28 cellular contexts compared by ENCODE assay signal in the genomic region with DNA sequence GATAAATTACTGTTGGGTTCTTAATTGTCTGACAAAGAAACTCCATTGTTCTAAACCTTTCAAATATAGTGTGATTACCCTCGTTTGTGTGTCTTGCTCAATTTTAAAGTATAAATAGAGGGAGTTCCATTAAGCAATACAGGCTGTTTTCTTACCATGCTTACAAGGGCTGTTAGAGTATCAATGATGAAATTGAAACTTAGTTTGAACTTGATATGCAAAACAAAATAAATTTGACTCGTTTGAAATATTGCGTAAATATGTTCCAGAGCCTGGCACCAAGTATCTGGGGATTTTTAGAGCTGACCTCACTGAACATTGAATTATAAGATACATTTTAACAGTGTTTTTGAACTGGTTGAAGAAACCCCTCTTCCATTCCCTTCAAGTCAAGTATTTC. TPM values are rescaled to one million over a fixed set of nuclear protein-coding genes. Genes with fewer than 3 reads are reported as not detected.
DNase-seq lines count a peak whose midpoint lies in the region; ATAC-seq, FAIRE-seq and TF ChIP-seq lines count a peak whose summit lies in the region.
"Had no signal": no experiment of that assay in that cellular context is flagged by ENCODE, and none has a peak within 500 bp of the region (broad histone marks: within the 10 kb centered on the region; RNA-seq: fewer than 3 reads in every experiment).

No MANE protein-coding gene starts in this region.

- H3K79me2 ChIP-seq in keratinocyte (ENCODE audit: control insufficient read depth, insufficient read depth, low read length) = peaks cover 97% of the 10 kb centered on the region

- H3K4me3 ChIP-seq in cardiac fibroblast (replicated peaks in 1 of 2; ENCODE audit: low read depth in 2 of 2, low read length in 2 of 2) = no peak overlapping the region
- H3K4me3 ChIP-seq in keratinocyte (ENCODE audit: control insufficient read depth in 2 of 3, extremely low read depth in 1 of 3, insufficient read depth in 2 of 3, low read depth in 1 of 3, low read length in 3 of 3) = no peak overlapping the region
- no peak overlapping the region for H3K4me3 ChIP-seq in subcutaneous abdominal adipose tissue (ENCODE audit: low read depth in 1 of 5, low read length in 5 of 5)
- H3K4me3 ChIP-seq: neural progenitor cell had no signal

- no peak overlapping the region for H3K4me2 ChIP-seq in keratinocyte (ENCODE audit: control insufficient read depth, extremely low read depth, insufficient read depth, low read depth, low read length)
- H3K4me2 ChIP-seq: neural progenitor cell had no signal

- H3K36me3 Mint-ChIP-seq in activated T-cell treated with anti-CD3 and anti-CD28 coated beads, Interleukin-2, amount 50 U/mL, for 4 hours (ENCODE audit: insufficient read depth) = no peaks in the 10 kb centered on the region
- H3K36me3 Mint-ChIP-seq: CD8-positive, alpha-beta T cell; immature natural killer cell had no signal

- H3K4me3 Mint-ChIP-seq in activated T-cell treated with anti-CD3 and anti-CD28 coated beads, Interleukin-2, amount 50 U/mL, for 4 hours = no peak overlapping the region
- H3K4me3 Mint-ChIP-seq: activated CD4-positive, alpha-beta T cell treated with anti-CD3 and anti-CD28 coated beads, Interleukin-2, amount 10 ng/mL, durations not matched to agents 24 days and 14 days; activated naive CD4-positive, alpha-beta T cell treated with anti-CD3 and anti-CD28 coated beads for 36 hours; CD8-positive, alpha-beta T cell; immature natural killer cell; neural progenitor cell; T-helper 2 cell treated with Interferon-gamma antibody and Interleukin-4, amounts not matched to agents 5 μg/mL and 100 μg/mL, for 36 hours; type B pancreatic cell had no signal

- H3K36me3 ChIP-seq in keratinocyte (ENCODE audit: control insufficient read depth in 2 of 2, extremely low read depth in 1 of 2, insufficient read depth in 2 of 2, low read length in 2 of 2) (peaks cover 5 to 11% of the 10 kb centered on the region in 2 experiments), subcutaneous abdominal adipose tissue (ENCODE audit: control insufficient read depth in 5 of 5, insufficient read depth in 5 of 5, low read length in 5 of 5) (peaks cover 0 to 5% (median 0%) of the 10 kb centered on the region in 5 donors)
- H3K36me3 ChIP-seq: neural progenitor cell, WERI-Rb-1 had no signal

- peak overlapping the region; percentile 5 for H3K27ac ChIP-seq in keratinocyte (ENCODE audit: control insufficient read depth, insufficient read depth, low read length)
- H3K27ac ChIP-seq in subcutaneous abdominal adipose tissue (ENCODE audit: low read depth, low read length) = peak overlapping the region; percentile 75
- H3K27ac ChIP-seq: neural progenitor cell, WERI-Rb-1 had no signal

- H2AFZ ChIP-seq in keratinocyte (ENCODE audit: control insufficient read depth, low read length) = no peak overlapping the region
- H2AFZ ChIP-seq: neural progenitor cell had no signal

- H3K27me3 ChIP-seq in keratinocyte (ENCODE audit: control insufficient read depth, extremely low read depth, insufficient read depth, low read length) (no peaks in the 10 kb centered on the region), subcutaneous abdominal adipose tissue (ENCODE audit: control insufficient read depth in 5 of 5, insufficient read depth in 4 of 5, low read length in 5 of 5) (no peaks in the 10 kb centered on the region)
- H3K27me3 ChIP-seq: neural progenitor cell had no signal

- no peak for ATAC-seq in GM18858 (IDR thresholded peaks at IDR 0.05; ENCODE audit: unreplicated experiment)
- no peak for ATAC-seq in activated T-cell treated with anti-CD3 and anti-CD28 coated beads, Interleukin-2, amount 50 U/mL, for 4 hours
- ATAC-seq: CD8-positive, alpha-beta T cell had no signal

- peak; percentile 10 for DNase-seq in SIG-M5 treated with dmso at 0.1 percent for 504 hours (lab: John Stamatoyannopoulos, UW; ENCODE audit: unreplicated experiment)
- DNase-seq in SIG-M5 (lab: John Stamatoyannopoulos, UW) = no peak
- DNase-seq in cardiac fibroblast (ENCODE audit: low read depth in 2 of 2) = peak; percentile 39 to 61
- DNase-seq in keratinocyte (ENCODE audit: low read depth, low spot score) = no peak
- no peak for DNase-seq in SHP77 (lab: John Stamatoyannopoulos, UW)
- DNase-seq in activated T-cell treated with anti-CD3 and anti-CD28 coated beads, Interleukin-2, amount 50 U/mL, for 4 hours = no peak
- DNase-seq: 8988T; activated CD4-positive, alpha-beta T cell treated with anti-CD3 and anti-CD28 coated beads, Interleukin-2, amount 10 ng/mL, durations not matched to agents 24 days and 14 days; activated naive CD4-positive, alpha-beta T cell treated with anti-CD3 and anti-CD28 coated beads for 36 hours; anterior cingulate cortex; CD8-positive, alpha-beta T cell; central memory CD4-positive, alpha-beta T cell; DMS153; foreskin melanocyte; hippocampal formation; immature natural killer cell; KG1; MV-4-11; NCI-H1930; NCI-H526 treated with DMSO at 0.1 percent for 48 hours; posterior cingulate gyrus; WERI-Rb-1 had no signal

- no peak for FAIRE-seq in keratinocyte (lab: Jason Lieb, UNC)
- FAIRE-seq: H1 had no signal

- peaks cover 44% of the 10 kb centered on the region for H3K27me3 Mint-ChIP-seq in activated T-cell treated with anti-CD3 and anti-CD28 coated beads, Interleukin-2, amount 50 U/mL, for 4 hours (ENCODE audit: low read depth)
- H3K27me3 Mint-ChIP-seq: type B pancreatic cell had no signal

- dilution Hi-C loops in keratinocyte (cut with MboI; ENCODE audit: extremely low pct_ligation_motif_present, low sequenced_read_pairs) = no loop called here

- H3K9me3 Mint-ChIP-seq in activated T-cell treated with anti-CD3 and anti-CD28 coated beads, Interleukin-2, amount 50 U/mL, for 4 hours = no peaks in the 10 kb centered on the region
- H3K9me3 Mint-ChIP-seq: activated CD4-positive, alpha-beta T cell treated with anti-CD3 and anti-CD28 coated beads, Interleukin-2, amount 10 ng/mL, durations not matched to agents 24 days and 14 days; activated naive CD4-positive, alpha-beta T cell treated with anti-CD3 and anti-CD28 coated beads for 36 hours; CD8-positive, alpha-beta T cell; neural progenitor cell; T-helper 2 cell treated with Interferon-gamma antibody and Interleukin-4, amounts not matched to agents 5 μg/mL and 100 μg/mL, for 36 hours; type B pancreatic cell had no signal

- peaks cover 30% of the 10 kb centered on the region for H3K4me1 ChIP-seq in keratinocyte (ENCODE audit: control insufficient read depth, extremely low read depth, insufficient read depth, low read length)
- peaks cover 0 to 38% (median 31%) of the 10 kb centered on the region in 5 donors for H3K4me1 ChIP-seq in subcutaneous abdominal adipose tissue (ENCODE audit: control insufficient read depth in 5 of 5, insufficient read depth in 5 of 5, low read length in 5 of 5)

- no peak for TF ChIP-seq CTCF in cardiac fibroblast (IDR thresholded peaks at IDR 0.05; ENCODE audit: low read depth, low read length)
- no peak for TF ChIP-seq CTCF in keratinocyte (optimal IDR thresholded peaks at IDR 0.05 in 1 of 3, IDR thresholded peaks at IDR 0.05 in 1 of 3, conservative IDR thresholded peaks at IDR 0.05 in 1 of 3; ENCODE audit: extremely low read depth in 1 of 3, insufficient read depth in 2 of 3, low read length in 3 of 3)

- H3K9me3 ChIP-seq in keratinocyte (ENCODE audit: control insufficient read depth, low read depth, low read length) = no peaks in the 10 kb centered on the region
- no peaks in the 10 kb centered on the region for H3K9me3 ChIP-seq in subcutaneous abdominal adipose tissue (ENCODE audit: control insufficient read depth in 5 of 5, low read length in 5 of 5)

- no peaks in the 10 kb centered on the region for H3K4me1 Mint-ChIP-seq in activated T-cell treated with anti-CD3 and anti-CD28 coated beads, Interleukin-2, amount 50 U/mL, for 4 hours (ENCODE audit: low read depth)
- H3K4me1 Mint-ChIP-seq: activated CD4-positive, alpha-beta T cell treated with anti-CD3 and anti-CD28 coated beads, Interleukin-2, amount 10 ng/mL, durations not matched to agents 24 days and 14 days; immature natural killer cell had no signal

- peaks cover 9% of the 10 kb centered on the region for H4K20me1 ChIP-seq in keratinocyte (ENCODE audit: control insufficient read depth, extremely low read depth, insufficient read depth, low read length)

- H3K9me1 ChIP-seq in keratinocyte (ENCODE audit: control insufficient read depth, extremely low read depth, insufficient read depth, low read length) = peaks cover 3% of the 10 kb centered on the region

- H3K9ac ChIP-seq in keratinocyte (ENCODE audit: control insufficient read depth, extremely low read depth, insufficient read depth, low read length) = no peak overlapping the region
- H3K9ac ChIP-seq in subcutaneous abdominal adipose tissue (ENCODE audit: low read length in 5 of 5) = no peak overlapping the region
- H3K9ac ChIP-seq: neural progenitor cell had no signal

RNA-seq across cellular contexts. Expression of a gene that starts 31.7 kb away (rescaled TPM):
- 18.7 to 33.6 TPM (median 32.7 TPM) in 3 replicates for polyA plus RNA-seq in keratinocyte
- 18.1 TPM for polyA plus RNA-seq in keratinocyte (2011; ENCODE audit: low read depth)
- polyA plus RNA-seq in keratinocyte (2011; cell fraction: cytosol; rRNA removed) = 21.7 and 32.2 TPM in 2 replicates
- 37.7 and 43.0 TPM in 2 replicates for polyA plus RNA-seq in keratinocyte (2011; cell fraction: nucleus; rRNA removed)
- 16.2 and 37.8 TPM in 2 replicates for polyA plus RNA-seq in keratinocyte (2012; ENCODE audit: low replicate concordance)
- 36.9 to 96.2 TPM (median 41.3 TPM) in 3 replicates for polyA minus RNA-seq in keratinocyte
- 44.3 TPM for polyA minus RNA-seq in keratinocyte (2011; cell fraction: cytosol; rRNA and poly(A)+ RNA removed)
- polyA minus RNA-seq in keratinocyte (2011; cell fraction: nucleus; rRNA and poly(A)+ RNA removed) = 49.3 and 96.6 TPM in 2 replicates
- total RNA-seq in activated T-cell treated with anti-CD3 and anti-CD28 coated beads, Interleukin-2, amount 50 U/mL, for 4 hours = 1 to 10 TPM in 1 of 3 donors, under 1 TPM in 2; 0.79 to 1.4 (median 0.90) TPM
- total RNA-seq: CD8-positive, alpha-beta T cell had no signal
- polyA plus RNA-seq: immature natural killer cell had no signal

Comparison
In these comparisons a context has a peak if more than half of its experiments do, and no peak if none do; other contexts are left out.
1. DNase-seq: peak in SIG-M5 treated with dmso at 0.1 percent for 504 hours (single experiment) and cardiac fibroblast (2 of 2); none in SIG-M5 (single experiment), keratinocyte (single experiment), SHP77 (0 of 2) and activated T-cell treated with anti-CD3 and anti-CD28 coated beads, Interleukin-2, amount 50 U/mL, for 4 hours (single experiment).